In the genomic region with DNA sequence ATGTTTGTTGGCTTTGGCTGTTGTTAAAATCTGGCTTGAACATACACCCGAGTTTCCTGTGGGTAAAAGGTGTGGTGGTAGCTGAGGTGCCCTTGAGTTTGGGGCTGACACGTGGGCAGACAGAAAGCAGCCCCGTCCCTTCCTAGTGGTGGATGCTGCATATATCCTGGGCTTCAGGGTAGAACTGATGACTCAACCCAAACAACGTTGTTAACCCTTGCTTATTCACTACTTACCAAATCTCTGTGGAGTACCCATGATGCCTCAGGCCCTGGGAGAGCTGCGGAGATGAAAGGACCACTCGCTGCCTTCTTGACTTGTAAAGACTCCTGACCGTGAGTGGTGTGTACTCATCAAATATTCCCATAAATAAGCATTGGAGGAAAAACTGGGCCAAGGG, we compare ENCODE assay signal across 2 cellular contexts.
TF ChIP-seq lines count a peak whose summit lies in the region.

No MANE protein-coding gene starts in this region.

TF ChIP-seq in HEK293, 187 proteins besides CTCF, POLR2A, EP300 and RAD21 (continued from another document):
- TF ChIP-seq ZNF660 (tag by site-specific recombination; IDR thresholded peaks at IDR 0.05) (0 out of 2 replicates have a peak, but pooled peaks have one; percentile 30), PRDM10 (tag by site-specific recombination; IDR thresholded peaks at IDR 0.05) (no peak), KLF10 (tag by site-specific recombination; IDR thresholded peaks at IDR 0.05) (no peak)

TF ChIP-seq in K562, 482 proteins besides CTCF, POLR2A, EP300 and RAD21 (continued from another document):
- TF ChIP-seq PTTG1 (tag; IDR thresholded peaks at IDR 0.05; ENCODE audit: low read depth) (no peak), SMARCE1 (IDR thresholded peaks at IDR 0.05) (no peak), JUND (IDR thresholded peaks at IDR 0.05; ENCODE audit: borderline replicate concordance, low read depth, low read length) (0 out of 2 replicates have a peak, but pooled peaks have one; percentile 17), JUND (tag; IDR thresholded peaks at IDR 0.05; ENCODE audit: borderline replicate concordance, low read depth, low read length) (no peak), PPARD (CRISPR knock-in tag; IDR thresholded peaks at IDR 0.05) (no peak)
